In genomic region chr9:114373960-114374730, GRCh38 we compare ENCODE assay signal across 15 cellular contexts. TPM values are rescaled to one million over a fixed set of nuclear protein-coding genes. Genes with fewer than 3 reads are reported as not detected.
DNase-seq lines count a peak whose midpoint lies in the region; ATAC-seq and TF ChIP-seq lines count a peak whose summit lies in the region.
"Had no signal": no experiment of that assay in that cellular context is flagged by ENCODE, and none has a peak within 500 bp of the region (broad histone marks: within the 10 kb centered on the region; RNA-seq: fewer than 3 reads in every experiment).

No MANE protein-coding gene starts in this region.

- H3K36me3 Mint-ChIP-seq in GM23338 (ENCODE audit: low read depth), result peaks cover 53% of the 10 kb centered on the region
- H3K36me3 Mint-ChIP-seq in activated T-helper 1 cell treated with anti-CD3 and anti-CD28 coated beads, Interleukin-12 subunit alpha, Interleukin-12 subunit beta, Interleukin-2, Interleukin-4 antibody, amounts not matched to agents 30 ng/mL and 10 ng/mL and 1 ng/mL, durations not matched to agents 14 hours and 24 hours and 36 hours (ENCODE audit: low read depth), result peaks cover 71% of the 10 kb centered on the region
- H3K36me3 Mint-ChIP-seq in natural killer cell treated with Interleukin-12 subunit alpha and Interleukin-12 subunit beta and Interleukin-15 and Interleukin-18, amount 100 ng/mL, for 72 hours, result peaks cover 40% of the 10 kb centered on the region

- peak overlapping the region; percentile 16; the same call in 1 of the 2 replicates for H3K27ac Mint-ChIP-seq in GM23338
- H3K27ac Mint-ChIP-seq in activated T-helper 1 cell treated with anti-CD3 and anti-CD28 coated beads, Interleukin-12 subunit alpha, Interleukin-12 subunit beta, Interleukin-2, Interleukin-4 antibody, amounts not matched to agents 30 ng/mL and 10 ng/mL and 1 ng/mL, durations not matched to agents 14 hours and 24 hours and 36 hours, result peak overlapping the region; percentile 92
- H3K27ac Mint-ChIP-seq in natural killer cell treated with Interleukin-12 subunit alpha and Interleukin-12 subunit beta and Interleukin-15 and Interleukin-18, amount 100 ng/mL, for 72 hours, result peak overlapping the region; percentile 77 to 82

- no peaks in the 10 kb centered on the region for H3K9me3 ChIP-seq in BLaER1 treated with 17β-estradiol and CSF1 and Interleukin-3, amounts not matched to agents 10 nM and 100 nM (replicated peaks in 1 of 11)

- no peak overlapping the region for H3K4me3 Mint-ChIP-seq in GM23338
- peak overlapping the region; percentile 55 for H3K4me3 Mint-ChIP-seq in activated T-helper 1 cell treated with anti-CD3 and anti-CD28 coated beads, Interleukin-12 subunit alpha, Interleukin-12 subunit beta, Interleukin-2, Interleukin-4 antibody, amounts not matched to agents 30 ng/mL and 10 ng/mL and 1 ng/mL, durations not matched to agents 14 hours and 24 hours and 36 hours
- peak overlapping the region; percentile 83 for H3K4me3 Mint-ChIP-seq in natural killer cell treated with Interleukin-12 subunit alpha and Interleukin-12 subunit beta and Interleukin-15 and Interleukin-18, amount 100 ng/mL, for 72 hours

- intact Hi-C loops in activated T-helper 1 cell treated with anti-CD3 and anti-CD28 coated beads, Interleukin-12 subunit alpha, Interleukin-12 subunit beta, Interleukin-2, Interleukin-4 antibody, amounts not matched to agents 30 ng/mL and 10 ng/mL and 1 ng/mL, durations not matched to agents 14 hours and 24 hours and 36 hours (cut with micrococcal nuclease), result loop anchor here (1.0 kb wide), 3 partner anchors 11 to 25 kb away; no protein-coding TSS in a partner anchor

- H4K20me1 ChIP-seq in BLaER1 treated with 17β-estradiol and CSF1 and Interleukin-3, amounts not matched to agents 10 nM and 100 nM, result peaks cover 0 to 15% (median 6%) of the 10 kb centered on the region in 11 experiments; a peak in 10 of 22 replicates
- no peaks in the 10 kb centered on the region for H4K20me1 ChIP-seq in GM23338 (replicated peaks; ENCODE audit: insufficient read depth)

- H3K4me3 ChIP-seq in BLaER1 treated with 17β-estradiol and CSF1 and Interleukin-3, amounts not matched to agents 10 nM and 100 nM, result peak overlapping the region in 2 of 10 experiments; percentile 28 to 29; a peak in 3 of 20 replicates
- no peak overlapping the region for H3K4me3 ChIP-seq in GM23338

- peak overlapping the region; percentile 80 to 96 (median 88) for H3K4me2 ChIP-seq in BLaER1 treated with 17β-estradiol and CSF1 and Interleukin-3, amounts not matched to agents 10 nM and 100 nM
- peak overlapping the region; percentile 45; the same call in 1 of the 2 replicates for H3K4me2 ChIP-seq in GM23338

- H3K27ac ChIP-seq in BLaER1 treated with 17β-estradiol and CSF1 and Interleukin-3, amounts not matched to agents 10 nM and 100 nM, result peak overlapping the region; percentile 85 to 100 (median 99)
- no peak overlapping the region for H3K27ac ChIP-seq in GM23338 (ENCODE audit: low read depth)

- H3K4me1 Mint-ChIP-seq in GM23338, result peaks cover 54% of the 10 kb centered on the region
- peaks cover 86% of the 10 kb centered on the region for H3K4me1 Mint-ChIP-seq in activated T-helper 1 cell treated with anti-CD3 and anti-CD28 coated beads, Interleukin-12 subunit alpha, Interleukin-12 subunit beta, Interleukin-2, Interleukin-4 antibody, amounts not matched to agents 30 ng/mL and 10 ng/mL and 1 ng/mL, durations not matched to agents 14 hours and 24 hours and 36 hours (ENCODE audit: low read depth)
- H3K4me1 Mint-ChIP-seq in natural killer cell treated with Interleukin-12 subunit alpha and Interleukin-12 subunit beta and Interleukin-15 and Interleukin-18, amount 100 ng/mL, for 72 hours (ENCODE audit: low read depth in 2 of 2), result peaks cover 73 to 81% of the 10 kb centered on the region in 2 donors

- H3K9me2 ChIP-seq in GM23338 (ENCODE audit: insufficient read depth), result 0 out of 2 replicates have a peak, but pooled peaks cover 6% of the 10 kb centered on the region

- H2AFZ ChIP-seq in GM23338, result no peak overlapping the region

- peaks cover 12% of the 10 kb centered on the region; the same call in 1 of the 2 replicates for H3F3A ChIP-seq in GM23338 (replicated peaks; ENCODE audit: low read depth)

- H3K79me2 ChIP-seq in GM23338 (replicated peaks; ENCODE audit: insufficient read depth), result no peaks in the 10 kb centered on the region

- H3K27me3 Mint-ChIP-seq in GM23338 (ENCODE audit: insufficient read depth, low read depth, poor library complexity), result peaks cover 8% of the 10 kb centered on the region
- no peaks in the 10 kb centered on the region for H3K27me3 Mint-ChIP-seq in activated T-helper 1 cell treated with anti-CD3 and anti-CD28 coated beads, Interleukin-12 subunit alpha, Interleukin-12 subunit beta, Interleukin-2, Interleukin-4 antibody, amounts not matched to agents 30 ng/mL and 10 ng/mL and 1 ng/mL, durations not matched to agents 14 hours and 24 hours and 36 hours (ENCODE audit: insufficient read depth)
- no peaks in the 10 kb centered on the region for H3K27me3 Mint-ChIP-seq in natural killer cell treated with Interleukin-12 subunit alpha and Interleukin-12 subunit beta and Interleukin-15 and Interleukin-18, amount 100 ng/mL, for 72 hours

- peaks cover 59 to 81% (median 73%) of the 10 kb centered on the region in 11 experiments for H3K36me3 ChIP-seq in BLaER1 treated with 17β-estradiol and CSF1 and Interleukin-3, amounts not matched to agents 10 nM and 100 nM
- H3K36me3 ChIP-seq in GM23338 (ENCODE audit: insufficient read depth), result no peaks in the 10 kb centered on the region

- no peak for TF ChIP-seq CTCF in GM23338 (conservative IDR thresholded peaks at IDR 0.05; ENCODE audit: low read depth in 2 of 2)

- no peak for DNase-seq in GM23338 (ENCODE audit: low spot score)
- no peak for DNase-seq in activated T-helper 1 cell treated with anti-CD3 and anti-CD28 coated beads, Interleukin-12 subunit alpha, Interleukin-12 subunit beta, Interleukin-2, Interleukin-4 antibody, amounts not matched to agents 30 ng/mL and 10 ng/mL and 1 ng/mL, durations not matched to agents 14 hours and 24 hours and 36 hours (ENCODE audit: low spot score)
- no peak for DNase-seq in natural killer cell treated with Interleukin-12 subunit alpha and Interleukin-12 subunit beta and Interleukin-15 and Interleukin-18, amount 100 ng/mL, for 72 hours (ENCODE audit: low spot score)
- DNase-seq in COR-L47 (lab: John Stamatoyannopoulos, UW), result no peak
- DNase-seq in NCI-H526 (lab: John Stamatoyannopoulos, UW), result no peak
- no peak for DNase-seq in HPDE6-E6E7 (ENCODE audit: extremely low spot score)
- DNase-seq: effector CD8-positive, alpha-beta T cell; foreskin melanocyte; GF-D8; NCI-H345; T-helper 9 cell had no signal

- no peaks in the 10 kb centered on the region for H3K27me3 ChIP-seq in BLaER1 treated with 17β-estradiol and CSF1 and Interleukin-3, amounts not matched to agents 10 nM and 100 nM
- H3K27me3 ChIP-seq in GM23338 (ENCODE audit: insufficient read depth), result no peaks in the 10 kb centered on the region

- peaks cover 90 to 97% (median 94%) of the 10 kb centered on the region in 10 experiments for H3K4me1 ChIP-seq in BLaER1 treated with 17β-estradiol and CSF1 and Interleukin-3, amounts not matched to agents 10 nM and 100 nM
- H3K4me1 ChIP-seq in GM23338 (ENCODE audit: insufficient read depth), result peaks cover 50% of the 10 kb centered on the region

- H3K9ac ChIP-seq in BLaER1 treated with 17β-estradiol and CSF1 and Interleukin-3, amounts not matched to agents 10 nM and 100 nM, result peak overlapping the region; percentile 69 to 96 (median 87); a peak in 20 of 22 replicates

- no peak for ATAC-seq in GM23338
- ATAC-seq in natural killer cell treated with Interleukin-12 subunit alpha and Interleukin-12 subunit beta and Interleukin-15 and Interleukin-18, amount 100 ng/mL, for 72 hours, result no peak
- no peak for ATAC-seq in HG03196 (IDR thresholded peaks at IDR 0.05; ENCODE audit: unreplicated experiment)
- ATAC-seq: Panc1 had no signal

- H3K9me3 Mint-ChIP-seq in GM23338, result no peaks in the 10 kb centered on the region
- H3K9me3 Mint-ChIP-seq in activated T-helper 1 cell treated with anti-CD3 and anti-CD28 coated beads, Interleukin-12 subunit alpha, Interleukin-12 subunit beta, Interleukin-2, Interleukin-4 antibody, amounts not matched to agents 30 ng/mL and 10 ng/mL and 1 ng/mL, durations not matched to agents 14 hours and 24 hours and 36 hours, result no peaks in the 10 kb centered on the region
- no peaks in the 10 kb centered on the region for H3K9me3 Mint-ChIP-seq in natural killer cell treated with Interleukin-12 subunit alpha and Interleukin-12 subunit beta and Interleukin-15 and Interleukin-18, amount 100 ng/mL, for 72 hours

TF ChIP-seq in GM23338, 12 proteins besides CTCF, POLR2A, EP300 and RAD21 (continues in another document):
- TF ChIP-seq ZNF331 (CRISPR knock-in tag; IDR thresholded peaks at IDR 0.05; ENCODE audit: low read depth) (no peak), POLR2AphosphoS5 (IDR thresholded peaks at IDR 0.05; ENCODE audit: low read depth) (no peak), ZNF114 (CRISPR knock-in tag; IDR thresholded peaks at IDR 0.05) (no peak), CREB1 (CRISPR knock-in tag; IDR thresholded peaks at IDR 0.05; ENCODE audit: low read depth) (no peak), NANOG (IDR thresholded peaks at IDR 0.05; ENCODE audit: borderline replicate concordance) (no peak)

RNA-seq across cellular contexts. Expression of gene AKNA, which starts 13.6 kb away (rescaled TPM):
- total RNA-seq in GM23338 (2014; rRNA removed; shearing (Covaris generic)), result 19.6 and 28.1 TPM in 2 replicates
- polyA plus RNA-seq in GM23338 (2016; fragmentation: Nextera tagmentation; extraction: Ambion mirVana), result 9.0 and 11.2 TPM in 2 replicates
- 178 and 182 TPM in 2 replicates for total RNA-seq in activated T-helper 1 cell treated with anti-CD3 and anti-CD28 coated beads, Interleukin-12 subunit alpha, Interleukin-12 subunit beta, Interleukin-2, Interleukin-4 antibody, amounts not matched to agents 30 ng/mL and 10 ng/mL and 1 ng/mL, durations not matched to agents 14 hours and 24 hours and 36 hours
- 100 to 1,000 TPM; 332 to 469 TPM for total RNA-seq in natural killer cell treated with Interleukin-12 subunit alpha and Interleukin-12 subunit beta and Interleukin-15 and Interleukin-18, amount 100 ng/mL, for 72 hours

RNA-seq across cellular contexts. Expression of gene ORM2, which starts 44.5 kb away (rescaled TPM):
- total RNA-seq in GM23338 (2014; rRNA removed; shearing (Covaris generic)), result 0.76 TPM in 1 of 2 replicates, not detected in the other
- polyA plus RNA-seq in GM23338 (2016; fragmentation: Nextera tagmentation; extraction: Ambion mirVana), result 0.76 and 0.90 TPM in 2 replicates
- total RNA-seq in activated T-helper 1 cell treated with anti-CD3 and anti-CD28 coated beads, Interleukin-12 subunit alpha, Interleukin-12 subunit beta, Interleukin-2, Interleukin-4 antibody, amounts not matched to agents 30 ng/mL and 10 ng/mL and 1 ng/mL, durations not matched to agents 14 hours and 24 hours and 36 hours, result not detected in 2 replicates
- total RNA-seq in natural killer cell treated with Interleukin-12 subunit alpha and Interleukin-12 subunit beta and Interleukin-15 and Interleukin-18, amount 100 ng/mL, for 72 hours, result not detected
- polyA plus RNA-seq: BJ had no signal

RNA-seq across cellular contexts. Expression of gene ORM1, which starts 51.2 kb away (rescaled TPM):
- not detected in 2 replicates for total RNA-seq in GM23338 (2014; rRNA removed; shearing (Covaris generic))
- not detected in 2 replicates for polyA plus RNA-seq in GM23338 (2016; fragmentation: Nextera tagmentation; extraction: Ambion mirVana)
- total RNA-seq in activated T-helper 1 cell treated with anti-CD3 and anti-CD28 coated beads, Interleukin-12 subunit alpha, Interleukin-12 subunit beta, Interleukin-2, Interleukin-4 antibody, amounts not matched to agents 30 ng/mL and 10 ng/mL and 1 ng/mL, durations not matched to agents 14 hours and 24 hours and 36 hours, result not detected in 2 replicates
- total RNA-seq in natural killer cell treated with Interleukin-12 subunit alpha and Interleukin-12 subunit beta and Interleukin-15 and Interleukin-18, amount 100 ng/mL, for 72 hours, result not detected
- polyA plus RNA-seq: BJ had no signal

Comparison
In these comparisons a context has a peak if more than half of its experiments do, and no peak if none do; other contexts are left out.
1. H3K27ac Mint-ChIP-seq: peak in every context shown above with its lines; median percentile 92 in activated T-helper 1 cell treated with anti-CD3 and anti-CD28 coated beads, Interleukin-12 subunit alpha, Interleukin-12 subunit beta, Interleukin-2, Interleukin-4 antibody, amounts not matched to agents 30 ng/mL and 10 ng/mL and 1 ng/mL, durations not matched to agents 14 hours and 24 hours and 36 hours; 80 in natural killer cell treated with Interleukin-12 subunit alpha and Interleukin-12 subunit beta and Interleukin-15 and Interleukin-18, amount 100 ng/mL, for 72 hours; 16 in GM23338.